Comparison of ENCODE assay signal across 1 cellular context in the genomic region with DNA sequence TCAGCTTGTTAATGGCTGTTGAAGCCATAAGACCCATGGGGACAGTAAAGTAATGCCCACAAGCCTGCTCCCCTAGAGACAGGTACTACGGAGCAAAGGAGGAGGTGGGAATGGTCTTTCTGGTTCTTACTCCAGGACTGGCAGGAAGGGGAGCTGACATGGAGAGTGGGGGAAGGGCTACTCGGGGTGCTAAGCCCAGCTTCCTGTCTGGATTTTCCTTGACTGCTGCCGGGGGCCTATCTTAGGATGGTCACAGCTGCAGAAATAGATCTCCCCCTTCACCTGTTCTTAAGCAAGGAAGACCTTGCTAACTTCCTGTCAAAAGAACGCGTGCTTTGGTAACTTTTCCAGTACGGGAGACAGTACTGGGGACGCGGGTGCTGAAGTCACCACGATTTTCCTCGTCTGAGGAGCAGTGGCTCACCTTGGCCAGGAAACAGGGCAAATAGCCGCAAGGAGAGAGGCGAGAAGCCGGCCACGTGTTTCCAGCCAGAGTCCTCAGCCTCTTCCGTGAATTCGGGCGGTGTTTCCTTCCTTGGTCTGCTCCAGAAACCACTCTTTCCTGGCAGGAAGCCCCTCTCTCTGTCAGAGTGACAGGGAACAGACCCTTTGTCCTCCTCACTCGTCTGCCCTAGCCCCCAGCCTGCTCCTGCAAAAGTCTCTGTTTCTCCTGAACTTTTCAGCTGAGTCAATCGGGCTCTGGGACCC.
A peak's percentile ranks its signal among the peaks of the same experiment; 100 is the strongest.
TF ChIP-seq lines count a peak whose summit lies in the region.

No MANE protein-coding gene starts in this region.

TF ChIP-seq in H1, 55 proteins besides CTCF, POLR2A, EP300 and RAD21:
- TF ChIP-seq SIN3A (conservative IDR thresholded peaks at IDR 0.05 in 1 of 2, IDR thresholded peaks at IDR 0.05 in 1 of 2; ENCODE audit: low read depth in 1 of 2, low read length in 2 of 2): 0 out of 4 replicates have a peak, but pooled peaks of 1 of the 2 experiments have one; percentile 22
- TF ChIP-seq, protein P1, sequence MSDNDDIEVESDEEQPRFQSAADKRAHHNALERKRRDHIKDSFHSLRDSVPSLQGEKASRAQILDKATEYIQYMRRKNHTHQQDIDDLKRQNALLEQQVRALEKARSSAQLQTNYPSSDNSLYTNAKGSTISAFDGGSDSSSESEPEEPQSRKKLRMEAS (IDR thresholded peaks at IDR 0.05): peak; percentile 59
- TF ChIP-seq, protein P2, sequence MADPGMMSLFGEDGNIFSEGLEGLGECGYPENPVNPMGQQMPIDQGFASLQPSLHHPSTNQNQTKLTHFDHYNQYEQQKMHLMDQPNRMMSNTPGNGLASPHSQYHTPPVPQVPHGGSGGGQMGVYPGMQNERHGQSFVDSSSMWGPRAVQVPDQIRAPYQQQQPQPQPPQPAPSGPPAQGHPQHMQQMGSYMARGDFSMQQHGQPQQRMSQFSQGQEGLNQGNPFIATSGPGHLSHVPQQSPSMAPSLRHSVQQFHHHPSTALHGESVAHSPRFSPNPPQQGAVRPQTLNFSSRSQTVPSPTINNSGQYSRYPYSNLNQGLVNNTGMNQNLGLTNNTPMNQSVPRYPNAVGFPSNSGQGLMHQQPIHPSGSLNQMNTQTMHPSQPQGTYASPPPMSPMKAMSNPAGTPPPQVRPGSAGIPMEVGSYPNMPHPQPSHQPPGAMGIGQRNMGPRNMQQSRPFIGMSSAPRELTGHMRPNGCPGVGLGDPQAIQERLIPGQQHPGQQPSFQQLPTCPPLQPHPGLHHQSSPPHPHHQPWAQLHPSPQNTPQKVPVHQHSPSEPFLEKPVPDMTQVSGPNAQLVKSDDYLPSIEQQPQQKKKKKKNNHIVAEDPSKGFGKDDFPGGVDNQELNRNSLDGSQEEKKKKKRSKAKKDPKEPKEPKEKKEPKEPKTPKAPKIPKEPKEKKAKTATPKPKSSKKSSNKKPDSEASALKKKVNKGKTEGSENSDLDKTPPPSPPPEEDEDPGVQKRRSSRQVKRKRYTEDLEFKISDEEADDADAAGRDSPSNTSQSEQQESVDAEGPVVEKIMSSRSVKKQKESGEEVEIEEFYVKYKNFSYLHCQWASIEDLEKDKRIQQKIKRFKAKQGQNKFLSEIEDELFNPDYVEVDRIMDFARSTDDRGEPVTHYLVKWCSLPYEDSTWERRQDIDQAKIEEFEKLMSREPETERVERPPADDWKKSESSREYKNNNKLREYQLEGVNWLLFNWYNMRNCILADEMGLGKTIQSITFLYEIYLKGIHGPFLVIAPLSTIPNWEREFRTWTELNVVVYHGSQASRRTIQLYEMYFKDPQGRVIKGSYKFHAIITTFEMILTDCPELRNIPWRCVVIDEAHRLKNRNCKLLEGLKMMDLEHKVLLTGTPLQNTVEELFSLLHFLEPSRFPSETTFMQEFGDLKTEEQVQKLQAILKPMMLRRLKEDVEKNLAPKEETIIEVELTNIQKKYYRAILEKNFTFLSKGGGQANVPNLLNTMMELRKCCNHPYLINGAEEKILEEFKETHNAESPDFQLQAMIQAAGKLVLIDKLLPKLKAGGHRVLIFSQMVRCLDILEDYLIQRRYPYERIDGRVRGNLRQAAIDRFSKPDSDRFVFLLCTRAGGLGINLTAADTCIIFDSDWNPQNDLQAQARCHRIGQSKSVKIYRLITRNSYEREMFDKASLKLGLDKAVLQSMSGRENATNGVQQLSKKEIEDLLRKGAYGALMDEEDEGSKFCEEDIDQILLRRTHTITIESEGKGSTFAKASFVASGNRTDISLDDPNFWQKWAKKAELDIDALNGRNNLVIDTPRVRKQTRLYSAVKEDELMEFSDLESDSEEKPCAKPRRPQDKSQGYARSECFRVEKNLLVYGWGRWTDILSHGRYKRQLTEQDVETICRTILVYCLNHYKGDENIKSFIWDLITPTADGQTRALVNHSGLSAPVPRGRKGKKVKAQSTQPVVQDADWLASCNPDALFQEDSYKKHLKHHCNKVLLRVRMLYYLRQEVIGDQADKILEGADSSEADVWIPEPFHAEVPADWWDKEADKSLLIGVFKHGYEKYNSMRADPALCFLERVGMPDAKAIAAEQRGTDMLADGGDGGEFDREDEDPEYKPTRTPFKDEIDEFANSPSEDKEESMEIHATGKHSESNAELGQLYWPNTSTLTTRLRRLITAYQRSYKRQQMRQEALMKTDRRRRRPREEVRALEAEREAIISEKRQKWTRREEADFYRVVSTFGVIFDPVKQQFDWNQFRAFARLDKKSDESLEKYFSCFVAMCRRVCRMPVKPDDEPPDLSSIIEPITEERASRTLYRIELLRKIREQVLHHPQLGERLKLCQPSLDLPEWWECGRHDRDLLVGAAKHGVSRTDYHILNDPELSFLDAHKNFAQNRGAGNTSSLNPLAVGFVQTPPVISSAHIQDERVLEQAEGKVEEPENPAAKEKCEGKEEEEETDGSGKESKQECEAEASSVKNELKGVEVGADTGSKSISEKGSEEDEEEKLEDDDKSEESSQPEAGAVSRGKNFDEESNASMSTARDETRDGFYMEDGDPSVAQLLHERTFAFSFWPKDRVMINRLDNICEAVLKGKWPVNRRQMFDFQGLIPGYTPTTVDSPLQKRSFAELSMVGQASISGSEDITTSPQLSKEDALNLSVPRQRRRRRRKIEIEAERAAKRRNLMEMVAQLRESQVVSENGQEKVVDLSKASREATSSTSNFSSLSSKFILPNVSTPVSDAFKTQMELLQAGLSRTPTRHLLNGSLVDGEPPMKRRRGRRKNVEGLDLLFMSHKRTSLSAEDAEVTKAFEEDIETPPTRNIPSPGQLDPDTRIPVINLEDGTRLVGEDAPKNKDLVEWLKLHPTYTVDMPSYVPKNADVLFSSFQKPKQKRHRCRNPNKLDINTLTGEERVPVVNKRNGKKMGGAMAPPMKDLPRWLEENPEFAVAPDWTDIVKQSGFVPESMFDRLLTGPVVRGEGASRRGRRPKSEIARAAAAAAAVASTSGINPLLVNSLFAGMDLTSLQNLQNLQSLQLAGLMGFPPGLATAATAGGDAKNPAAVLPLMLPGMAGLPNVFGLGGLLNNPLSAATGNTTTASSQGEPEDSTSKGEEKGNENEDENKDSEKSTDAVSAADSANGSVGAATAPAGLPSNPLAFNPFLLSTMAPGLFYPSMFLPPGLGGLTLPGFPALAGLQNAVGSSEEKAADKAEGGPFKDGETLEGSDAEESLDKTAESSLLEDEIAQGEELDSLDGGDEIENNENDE (IDR thresholded peaks at IDR 0.05; ENCODE audit: insufficient replicate concordance, low read length): no peak
- TF ChIP-seq, protein P3, sequence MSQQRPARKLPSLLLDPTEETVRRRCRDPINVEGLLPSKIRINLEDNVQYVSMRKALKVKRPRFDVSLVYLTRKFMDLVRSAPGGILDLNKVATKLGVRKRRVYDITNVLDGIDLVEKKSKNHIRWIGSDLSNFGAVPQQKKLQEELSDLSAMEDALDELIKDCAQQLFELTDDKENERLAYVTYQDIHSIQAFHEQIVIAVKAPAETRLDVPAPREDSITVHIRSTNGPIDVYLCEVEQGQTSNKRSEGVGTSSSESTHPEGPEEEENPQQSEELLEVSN (IDR thresholded peaks at IDR 0.05): peak; percentile 49; the same call in 1 of the 2 replicates
